Comparison of ENCODE assay signal across 8 cellular contexts in the genomic region with DNA sequence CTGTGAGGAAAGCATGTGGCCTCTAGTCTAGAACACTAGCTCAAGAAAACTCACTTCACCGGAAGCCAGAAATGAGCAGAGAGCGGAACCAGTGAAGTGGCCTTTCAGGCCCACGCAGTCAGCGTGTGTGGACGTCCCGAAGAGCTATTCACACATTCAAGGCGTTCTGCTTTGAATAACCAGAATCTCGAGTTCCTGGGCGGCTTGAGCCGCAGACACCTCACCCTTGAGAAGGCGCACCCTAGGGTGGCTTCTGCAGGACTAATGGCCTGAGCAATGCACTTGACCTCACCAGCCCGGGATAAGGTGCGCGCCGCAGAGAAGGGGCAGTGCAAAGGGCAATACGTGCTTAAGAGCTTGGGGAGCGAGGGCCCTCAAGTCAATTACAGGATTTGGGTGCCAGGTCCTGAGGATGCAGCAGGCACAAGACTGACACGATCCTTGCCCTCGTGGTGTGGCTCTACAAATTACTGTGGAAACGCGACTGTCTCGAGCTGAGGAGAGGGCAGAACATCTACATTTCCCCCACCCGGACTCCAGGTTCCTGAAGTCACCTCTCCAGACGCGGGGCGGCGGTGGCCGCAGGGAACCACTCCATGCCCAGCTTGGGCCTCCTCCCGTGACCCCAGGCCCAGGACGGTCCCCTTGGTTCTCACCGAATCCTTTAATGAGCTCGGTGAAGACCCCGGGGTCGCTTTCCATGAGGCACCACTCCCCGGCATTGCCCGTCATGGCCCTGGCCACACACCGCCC. TPM values are rescaled to one million over a fixed set of nuclear protein-coding genes. Genes with fewer than 3 reads are reported as not detected.
DNase-seq lines count a peak whose midpoint lies in the region; ATAC-seq, FAIRE-seq and TF ChIP-seq lines count a peak whose summit lies in the region.

No MANE protein-coding gene starts in this region.

- peak; percentile 36 to 61 (median 45) for DNase-seq in CD4-positive, alpha-beta memory T cell
- no peak for DNase-seq in GM19239 (ENCODE audit: insufficient read length, low spot score)
- no peak for DNase-seq in Panc1 (ENCODE audit: low read depth, low spot score)
- DNase-seq in activated T-helper 1 cell treated with Interleukin-2 at 50 U/mL for 16 hours (ENCODE audit: low read depth): peak; percentile 6
- DNase-seq in fibroblast of villous mesenchyme (ENCODE audit: low read depth): peak; percentile 65
- peak in 3 of 5 donors; percentile 21 to 52 (median 52) for DNase-seq in ovary
- DNase-seq in type B pancreatic cell (ENCODE audit: extremely low spot score, unreplicated experiment): no peak

- H3K27me3 ChIP-seq in CD4-positive, alpha-beta memory T cell (ENCODE audit: insufficient read depth, low read length): no peaks in the 10 kb centered on the region
- H3K27me3 ChIP-seq in Panc1 (ENCODE audit: control insufficient read depth, insufficient read depth, low read length) (no peaks in the 10 kb centered on the region), ovary (no peaks in the 10 kb centered on the region)

- no TSS peak for BruUV-seq in Panc1 (replicated peaks; lab: Mats Ljungman, UMichigan)

- intact Hi-C loops in CD4-positive, alpha-beta memory T cell (cut with micrococcal nuclease): loop anchor here (1.0 to 5.0 kb wide), 4 partner anchors 47 to 1234 kb away; a partner anchor contains a TSS
- intact Hi-C loops in Panc1 (cut with micrococcal nuclease; ENCODE audit: unreplicated experiment): no loop called here
- intact Hi-C loops in ovary (cut with DNase I): loop anchor here in 2 of 4 donors (5.0 to 10.0 kb wide), 3 partner anchors 46 to 66 kb away; a partner anchor contains a TSS

- H3K36me3 Mint-ChIP-seq in CD4-positive, alpha-beta memory T cell: peaks cover 0 to 19% of the 10 kb centered on the region in 2 donors
- H3K36me3 Mint-ChIP-seq in type B pancreatic cell: peaks cover 5% of the 10 kb centered on the region

- CTCF ChIA-PET in CD4-positive, alpha-beta memory T cell (lab: Charles Lee; ENCODE audit: partially characterized antibody): interaction anchor here (0.7 to 2.2 kb wide), 15 partner anchors 10 to 254 kb away, joined by 3 to 28 read pairs (median 6); a partner anchor contains a TSS
- CTCF ChIA-PET in Panc1 (lab: Charles Lee): no interaction called here

- POLR2A ChIA-PET in CD4-positive, alpha-beta memory T cell (lab: Charles Lee; ENCODE audit: partially characterized antibody): interaction anchor here (0.6 to 3.7 kb wide), 23 partner anchors 11 to 1230 kb away, joined by 3 to 65 read pairs (median 4); a partner anchor contains a TSS
- POLR2A ChIA-PET in Panc1 (lab: Charles Lee): interaction anchor here (0.8 kb wide), 1 partner anchor 12 kb away, joined by 3 read pairs; no protein-coding TSS in a partner anchor

- TF ChIP-seq CTCF in Panc1 (IDR thresholded peaks at IDR 0.05) (no peak), fibroblast of villous mesenchyme (IDR thresholded peaks at IDR 0.05; ENCODE audit: insufficient read depth, low read depth, low read length) (no peak), ovary (IDR thresholded peaks at IDR 0.05) (no peak), type B pancreatic cell (conservative IDR thresholded peaks at IDR 0.05) (no peak)

- peak overlapping the region; percentile 95 to 100 (median 99) for H3K27ac Mint-ChIP-seq in CD4-positive, alpha-beta memory T cell
- H3K27ac Mint-ChIP-seq in type B pancreatic cell: peak overlapping the region; percentile 98

- H3K4me1 Mint-ChIP-seq in CD4-positive, alpha-beta memory T cell: peaks cover 38 to 80% (median 57%) of the 10 kb centered on the region in 4 donors
- peaks cover 21% of the 10 kb centered on the region for H3K4me1 Mint-ChIP-seq in type B pancreatic cell (ENCODE audit: unreplicated experiment)

- peaks cover 0 to 1% of the 10 kb centered on the region in 2 donors for H3K27me3 Mint-ChIP-seq in CD4-positive, alpha-beta memory T cell
- no peaks in the 10 kb centered on the region for H3K27me3 Mint-ChIP-seq in type B pancreatic cell

- no peak for TF ChIP-seq POLR2A in ovary (IDR thresholded peaks at IDR 0.05)

- peak; percentile 91 for FAIRE-seq in GM19239 (lab: Jason Lieb, UNC)

- no peak for TF ChIP-seq EP300 in ovary (IDR thresholded peaks at IDR 0.05)

- no peaks in the 10 kb centered on the region for H3K9me3 ChIP-seq in CD4-positive, alpha-beta memory T cell (ENCODE audit: control insufficient read depth in 1 of 2, low read length in 2 of 2)
- H3K9me3 ChIP-seq in Panc1 (ENCODE audit: control insufficient read depth, insufficient read depth, low read depth, low read length) (no peaks in the 10 kb centered on the region), ovary (no peaks in the 10 kb centered on the region)

- ATAC-seq in HG03442 (IDR thresholded peaks at IDR 0.05; ENCODE audit: unreplicated experiment) (peak; percentile 47), Panc1 (peak; percentile 47)

- in situ Hi-C loops in Panc1 (cut with HindIII; ENCODE audit: low pct_unique_long_range_greater_than_20kb, low sequenced_read_pairs): no loop called here

- H3K36me3 ChIP-seq in CD4-positive, alpha-beta memory T cell (ENCODE audit: insufficient read depth, low read length): no peaks in the 10 kb centered on the region
- H3K36me3 ChIP-seq in Panc1 (ENCODE audit: control insufficient read depth, insufficient read depth, low read length): peaks cover 22% of the 10 kb centered on the region
- H3K36me3 ChIP-seq in ovary: no peaks in the 10 kb centered on the region

- H3K4me1 ChIP-seq in CD4-positive, alpha-beta memory T cell (ENCODE audit: insufficient read depth, low read length): peaks cover 55% of the 10 kb centered on the region
- peaks cover 19% of the 10 kb centered on the region for H3K4me1 ChIP-seq in Panc1 (ENCODE audit: control insufficient read depth, insufficient read depth, low read length)
- peaks cover 4% of the 10 kb centered on the region for H3K4me1 ChIP-seq in ovary (ENCODE audit: insufficient read depth)

- H3K9me3 Mint-ChIP-seq in CD4-positive, alpha-beta memory T cell: peaks cover 0 to 4% (median 0%) of the 10 kb centered on the region in 8 donors
- no peaks in the 10 kb centered on the region for H3K9me3 Mint-ChIP-seq in type B pancreatic cell

- H3K4me3 ChIP-seq in CD4-positive, alpha-beta memory T cell (ENCODE audit: low read length in 2 of 2): peak overlapping the region; percentile 73 to 91
- H3K4me3 ChIP-seq in Panc1 (ENCODE audit: low read depth in 2 of 2, low read length in 2 of 2): peak overlapping the region; percentile 95
- H3K4me3 ChIP-seq in fibroblast of villous mesenchyme (ENCODE audit: low read depth, low read length): peak overlapping the region; percentile 95
- peak overlapping the region; percentile 58 for H3K4me3 ChIP-seq in ovary

- peak overlapping the region; percentile 89 for H3K27ac ChIP-seq in CD4-positive, alpha-beta memory T cell (ENCODE audit: low read depth, low read length)
- H3K27ac ChIP-seq in Panc1 (ENCODE audit: low read length): peak overlapping the region; percentile 93
- peak overlapping the region; percentile 65 to 96 for H3K27ac ChIP-seq in ovary

- peak overlapping the region; percentile 90 to 100 (median 99) for H3K4me3 Mint-ChIP-seq in CD4-positive, alpha-beta memory T cell
- H3K4me3 Mint-ChIP-seq in type B pancreatic cell: peak overlapping the region; percentile 98

- WGBS in ovary, 3 donors: 1% methylated on average over 37 of the region's 37 CpGs

RNA-seq across cellular contexts. Expression of a gene that starts 0.5 kb away (rescaled TPM):
- total RNA-seq in CD4-positive, alpha-beta memory T cell: 10 to 100 TPM; 31.2 to 34.6 TPM
- 10 to 100 TPM; 45.9 to 72.8 TPM for polyA plus RNA-seq in CD4-positive, alpha-beta memory T cell
- total RNA-seq in Panc1 (2021; ENCODE audit: unreplicated experiment) (42.6 TPM), fibroblast of villous mesenchyme (24.2 and 25.5 TPM in 2 replicates), ovary (10 to 100 TPM; 19.7 to 29.3 (median 23.6) TPM), type B pancreatic cell (ENCODE audit: low replicate concordance) (23.8 and 31.3 TPM in 2 replicates)
- polyA plus RNA-seq in Panc1 (2012; ENCODE audit: insufficient read length): 36.8 TPM
- 10 to 100 TPM; 12.3 to 19.1 TPM for polyA plus RNA-seq in ovary

RNA-seq across cellular contexts. Expression of a gene that starts 0.7 kb away (rescaled TPM):
- 10 to 100 TPM; 75.2 to 78.7 TPM for total RNA-seq in CD4-positive, alpha-beta memory T cell
- polyA plus RNA-seq in CD4-positive, alpha-beta memory T cell: 100 to 1,000 TPM in 1 of 2 donors, 10 to 100 TPM in 1; 99.6 to 133 TPM
- total RNA-seq in Panc1 (2021; ENCODE audit: unreplicated experiment): 74.8 TPM
- polyA plus RNA-seq in Panc1 (2012; ENCODE audit: insufficient read length): 15.2 TPM
- 194 and 226 TPM in 2 replicates for total RNA-seq in fibroblast of villous mesenchyme
- total RNA-seq in ovary: 100 to 1,000 TPM in 3 of 7 donors, 10 to 100 TPM in 4; 85.7 to 114 (median 99.6) TPM
- 10 to 100 TPM; 11.0 to 16.4 TPM for polyA plus RNA-seq in ovary
- total RNA-seq in type B pancreatic cell (ENCODE audit: low replicate concordance): 56.1 and 90.5 TPM in 2 replicates

RNA-seq across cellular contexts. Expression of a gene that starts 46.5 kb away (rescaled TPM):
- 10 to 100 TPM; 15.0 to 17.0 TPM for total RNA-seq in CD4-positive, alpha-beta memory T cell
- 10 to 100 TPM; 15.2 to 16.3 TPM for polyA plus RNA-seq in CD4-positive, alpha-beta memory T cell
- total RNA-seq in Panc1 (2021; ENCODE audit: unreplicated experiment) (40.1 TPM), fibroblast of villous mesenchyme (5.8 and 7.8 TPM in 2 replicates), ovary (10 to 100 TPM in 3 of 7 donors, 1 to 10 TPM in 4; 3.2 to 14.6 (median 9.1) TPM), type B pancreatic cell (ENCODE audit: low replicate concordance) (13.9 and 18.9 TPM in 2 replicates)
- 26.7 TPM for polyA plus RNA-seq in Panc1 (2012; ENCODE audit: insufficient read length)
- 10 to 100 TPM in 1 of 2 donors, 1 to 10 TPM in 1; 4.4 to 18.5 TPM for polyA plus RNA-seq in ovary

Comparison
In these comparisons a context has a peak if more than half of its experiments do, and no peak if none do; other contexts are left out.
1. DNase-seq: peak in CD4-positive, alpha-beta memory T cell (5 of 5), activated T-helper 1 cell treated with Interleukin-2 at 50 U/mL for 16 hours (single experiment), fibroblast of villous mesenchyme (single experiment) and ovary (3 of 5); none in GM19239 (single experiment), Panc1 (single experiment) and type B pancreatic cell (single experiment).
2. Peak in every context shown above with its lines, with median percentiles within 50 percentile points of each other: H3K27ac ChIP-seq and H3K4me3 ChIP-seq.